In genomic region chr1:199857516-199857915, GRCh38 we compare ENCODE assay signal across 21 cellular contexts.
"Had no signal": no experiment of that assay in that cellular context is flagged by ENCODE, and none has a peak within 500 bp of the region (broad histone marks: within the 10 kb centered on the region; RNA-seq: fewer than 3 reads in every experiment).

No MANE protein-coding gene starts in this region.

- H3K36me3 Mint-ChIP-seq: natural killer cell, WTC11 had no signal

- H3K4me1 ChIP-seq: ascending aorta, esophagus squamous epithelium, transverse colon had no signal

- H3K4me3 ChIP-seq: ascending aorta, cardiac muscle cell, esophagus squamous epithelium, hepatocyte, skin epidermis, transverse colon had no signal

- H3K9me3 ChIP-seq: ascending aorta, esophagus squamous epithelium, transverse colon had no signal

- H2AFZ ChIP-seq: hepatocyte had no signal

- H3K27ac Mint-ChIP-seq: activated naive CD8-positive, alpha-beta T cell treated with anti-CD3 and anti-CD28 coated beads, Interleukin-2, amount 50 U/mL, for 24 hours; natural killer cell; T-helper 17 cell; WTC11 had no signal

- H3K4me2 ChIP-seq: hepatocyte had no signal

- H3K9me3 Mint-ChIP-seq: activated naive CD8-positive, alpha-beta T cell treated with anti-CD3 and anti-CD28 coated beads, Interleukin-2, amount 50 U/mL, for 24 hours; natural killer cell; WTC11 had no signal

- H3K79me2 ChIP-seq: hepatocyte had no signal

- ATAC-seq: activated naive CD8-positive, alpha-beta T cell treated with anti-CD3 and anti-CD28 coated beads, Interleukin-2, amount 50 U/mL, for 24 hours; T-helper 17 cell had no signal

- H3K27ac ChIP-seq: ascending aorta, cardiac muscle cell, hepatocyte, transverse colon had no signal

- H3K27me3 ChIP-seq: ascending aorta, cardiac muscle cell, esophagus squamous epithelium, hepatocyte, transverse colon had no signal

- H3K4me3 Mint-ChIP-seq: activated naive CD8-positive, alpha-beta T cell treated with anti-CD3 and anti-CD28 coated beads, Interleukin-2, amount 50 U/mL, for 24 hours; natural killer cell; T-helper 17 cell; WTC11 had no signal

- FAIRE-seq: endometrium, TTC549 had no signal

- H3K36me3 ChIP-seq: ascending aorta, cardiac muscle cell, esophagus squamous epithelium, transverse colon had no signal

- DNase-seq: activated CD4-positive, alpha-beta T cell treated with anti-CD3 and anti-CD28 coated beads for 48 hours; activated CD8-positive, alpha-beta memory T cell treated with anti-CD3 and anti-CD28 coated beads, Interleukin-2, amount 50 U/mL, for 48 hours; activated naive CD4-positive, alpha-beta T cell; activated naive CD8-positive, alpha-beta T cell treated with anti-CD3 and anti-CD28 coated beads, Interleukin-2, amount 50 U/mL, for 24 hours; esophagus squamous epithelium; islet precursor cell; natural killer cell; posterior cingulate gyrus; stimulated activated CD4-positive, alpha-beta T cell treated with anti-CD3 and anti-CD28 coated beads, Interleukin-4, amount 100 ng/mL, for 4 hours; stimulated activated CD8-positive, alpha-beta memory T cell treated with anti-CD3 and anti-CD28 coated beads, Interleukin-4, amount 100 ng/mL, for 48 hours; stimulated activated naive CD4-positive, alpha-beta T cell treated with Interleukin-2 at 50 U/mL for 16 hours; substantia nigra; T-helper 17 cell; transverse colon had no signal
